In the genomic region with DNA sequence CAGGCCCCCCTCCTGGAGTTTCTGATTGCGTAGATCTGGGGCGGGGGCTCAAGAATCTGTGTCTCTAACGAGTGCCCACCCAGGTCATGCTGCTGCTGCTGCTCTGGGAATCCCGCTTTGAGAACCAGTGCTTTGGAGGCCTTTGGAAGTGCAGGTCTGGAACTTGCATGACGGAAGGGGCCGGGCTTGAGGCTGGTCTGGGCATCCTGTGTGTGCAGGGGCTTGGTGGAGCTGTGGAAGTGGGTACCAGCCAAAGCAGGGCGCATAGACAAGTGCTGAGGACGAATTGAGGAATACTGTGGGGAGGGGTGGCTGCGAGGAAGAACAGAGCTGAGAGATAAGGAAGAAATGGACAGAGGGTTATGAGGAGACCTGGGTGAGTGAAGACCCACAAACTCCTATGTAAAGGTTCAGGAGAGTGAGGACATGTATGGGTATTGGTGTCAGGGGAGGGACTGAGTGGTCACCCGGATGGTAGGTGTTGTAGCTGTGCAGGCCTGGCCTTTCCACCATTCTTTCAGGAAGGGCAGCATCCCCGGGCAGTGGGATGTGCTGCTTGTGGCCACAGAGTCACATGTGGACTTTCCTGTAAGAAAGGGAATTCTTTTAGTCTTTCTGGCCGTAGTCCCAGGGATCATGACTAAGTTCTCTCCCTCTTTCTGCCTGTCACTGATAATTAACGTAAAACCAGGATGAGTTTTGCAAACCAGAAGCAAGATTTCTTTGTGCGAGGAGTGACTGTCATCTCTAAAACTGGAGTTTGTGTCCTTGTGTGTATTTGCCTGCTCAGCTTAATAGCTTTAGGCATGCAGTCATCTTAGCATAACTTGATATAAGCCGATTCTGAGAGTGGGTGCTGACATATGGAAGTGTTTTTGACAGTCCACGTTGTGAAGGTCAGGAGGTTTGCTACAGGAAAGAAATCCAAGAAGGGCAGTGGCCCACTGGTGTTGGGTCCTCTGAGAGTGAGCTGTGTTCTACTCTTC, we compare ENCODE assay signal across 9 cellular contexts. TPM values are rescaled to one million over a fixed set of nuclear protein-coding genes. Genes with fewer than 3 reads are reported as not detected.
DNase-seq lines count a peak whose midpoint lies in the region; ATAC-seq, FAIRE-seq and TF ChIP-seq lines count a peak whose summit lies in the region.
"Had no signal": no experiment of that assay in that cellular context is flagged by ENCODE, and none has a peak within 500 bp of the region (broad histone marks: within the 10 kb centered on the region; RNA-seq: fewer than 3 reads in every experiment).

No MANE protein-coding gene starts in this region.

- H3K79me2 ChIP-seq in hepatocyte = peaks cover 62% of the 10 kb centered on the region

- CTCF ChIA-PET in activated CD4-positive, alpha-beta memory T cell treated with anti-CD3 and anti-CD28 coated beads, Interleukin-2, amount 10 ng/mL, durations not matched to agents 7 days and 5 days (lab: Charles Lee) = interaction anchor here (1.4 kb wide), 1 partner anchor 9 kb away, joined by 5 read pairs; no protein-coding TSS in a partner anchor
- CTCF ChIA-PET in HEK293T (lab: Yijun Ruan, JAX) = no interaction called here

- WGBS in body of pancreas, 2 donors = 55 to 64% methylated on average over 15 to 16 of the region's 16 CpGs
- 64% methylated on average over 16 of the region's 16 CpGs for WGBS in hepatocyte (ENCODE audit: low lambda C conversion rate, missing lambda C conversion rate)

- DNase-seq in H54 (ENCODE audit: insufficient read length, low spot score) = peak; percentile 73
- DNase-seq in body of pancreas = peak in 3 of 4 donors; percentile 20 to 39 (median 20)
- DNase-seq in hepatocyte (ENCODE audit: low spot score) = no peak
- DNase-seq in stromal cell of bone marrow (ENCODE audit: low read depth) = peak; percentile 80
- no peak for DNase-seq in posterior vena cava (ENCODE audit: low spot score)
- no peak for DNase-seq in activated CD4-positive, alpha-beta memory T cell treated with anti-CD3 and anti-CD28 coated beads, Interleukin-2, amount 10 ng/mL, durations not matched to agents 7 days and 5 days
- DNase-seq in HEK293T (ENCODE audit: extremely low spot score) = no peak

- POLR2A ChIA-PET in activated CD4-positive, alpha-beta memory T cell treated with anti-CD3 and anti-CD28 coated beads, Interleukin-2, amount 10 ng/mL, durations not matched to agents 7 days and 5 days (lab: Charles Lee) = interaction anchor here (1.5 kb wide), 1 partner anchor 9 kb away, joined by 4 read pairs; no protein-coding TSS in a partner anchor
- POLR2A ChIA-PET in HEK293T (lab: Yijun Ruan, JAX) = interaction anchor here (1.3 kb wide), 1 partner anchor 8 kb away, joined by 4 read pairs; no protein-coding TSS in a partner anchor

- peaks cover 11% of the 10 kb centered on the region for H4K20me1 ChIP-seq in hepatocyte (ENCODE audit: insufficient read depth, poor library complexity, severe bottlenecking)

- peaks cover 1% of the 10 kb centered on the region for H3K27me3 Mint-ChIP-seq in activated CD4-positive, alpha-beta memory T cell treated with anti-CD3 and anti-CD28 coated beads, Interleukin-2, amount 10 ng/mL, durations not matched to agents 7 days and 5 days
- H3K27me3 Mint-ChIP-seq in activated T-helper 17 cell treated with anti-CD3 and anti-CD28 coated beads, Interleukin-2, amount 50 U/mL, for 72 hours = no peaks in the 10 kb centered on the region

- no peak overlapping the region for H3K4me3 Mint-ChIP-seq in activated CD4-positive, alpha-beta memory T cell treated with anti-CD3 and anti-CD28 coated beads, Interleukin-2, amount 10 ng/mL, durations not matched to agents 7 days and 5 days
- H3K4me3 Mint-ChIP-seq in activated T-helper 17 cell treated with anti-CD3 and anti-CD28 coated beads, Interleukin-2, amount 50 U/mL, for 72 hours = no peak overlapping the region

- H3K27me3 ChIP-seq in body of pancreas = no peaks in the 10 kb centered on the region
- no peaks in the 10 kb centered on the region for H3K27me3 ChIP-seq in hepatocyte
- H3K27me3 ChIP-seq: sigmoid colon had no signal

- H3K4me2 ChIP-seq in hepatocyte = peak overlapping the region; percentile 37

- no peaks in the 10 kb centered on the region for H3K9me2 ChIP-seq in hepatocyte (replicated peaks; ENCODE audit: insufficient read depth)

- no peak overlapping the region for H3K27ac Mint-ChIP-seq in activated CD4-positive, alpha-beta memory T cell treated with anti-CD3 and anti-CD28 coated beads, Interleukin-2, amount 10 ng/mL, durations not matched to agents 7 days and 5 days
- no peak overlapping the region for H3K27ac Mint-ChIP-seq in activated T-helper 17 cell treated with anti-CD3 and anti-CD28 coated beads, Interleukin-2, amount 50 U/mL, for 72 hours

- no peak overlapping the region for H2AFZ ChIP-seq in hepatocyte

- no peak overlapping the region for H3K4me3 ChIP-seq in body of pancreas
- no peak overlapping the region for H3K4me3 ChIP-seq in hepatocyte
- H3K4me3 ChIP-seq: sigmoid colon had no signal

- TF ChIP-seq CTCF in body of pancreas (IDR thresholded peaks at IDR 0.05) (no peak), hepatocyte (IDR thresholded peaks at IDR 0.05; ENCODE audit: poor library complexity) (no peak)

- no peaks in the 10 kb centered on the region for H3K9me3 Mint-ChIP-seq in activated CD4-positive, alpha-beta memory T cell treated with anti-CD3 and anti-CD28 coated beads, Interleukin-2, amount 10 ng/mL, durations not matched to agents 7 days and 5 days
- H3K9me3 Mint-ChIP-seq in activated T-helper 17 cell treated with anti-CD3 and anti-CD28 coated beads, Interleukin-2, amount 50 U/mL, for 72 hours = no peaks in the 10 kb centered on the region

- intact Hi-C loops in body of pancreas (cut with DNase I) (no loop called here), posterior vena cava (cut with DNase I) (no loop called here)

- H3K9me3 ChIP-seq in body of pancreas (no peaks in the 10 kb centered on the region), hepatocyte (ENCODE audit: low read depth) (no peaks in the 10 kb centered on the region)
- H3K9me3 ChIP-seq: sigmoid colon had no signal

- H3K27ac ChIP-seq in body of pancreas = peak overlapping the region in 3 of 4 donors; percentile 16 to 68 (median 33)
- H3K27ac ChIP-seq in hepatocyte = peak overlapping the region; percentile 73
- H3K27ac ChIP-seq: sigmoid colon had no signal

- H3K36me3 Mint-ChIP-seq in activated CD4-positive, alpha-beta memory T cell treated with anti-CD3 and anti-CD28 coated beads, Interleukin-2, amount 10 ng/mL, durations not matched to agents 7 days and 5 days (ENCODE audit: low read depth) = no peaks in the 10 kb centered on the region
- H3K36me3 Mint-ChIP-seq in activated T-helper 17 cell treated with anti-CD3 and anti-CD28 coated beads, Interleukin-2, amount 50 U/mL, for 72 hours (ENCODE audit: low read depth) = no peaks in the 10 kb centered on the region

- TF ChIP-seq POLR2A in H54 (IDR thresholded peaks at IDR 0.05; ENCODE audit: low read depth, low read length) (no peak), body of pancreas (IDR thresholded peaks at IDR 0.05) (no peak)

- H3K4me1 Mint-ChIP-seq in activated CD4-positive, alpha-beta memory T cell treated with anti-CD3 and anti-CD28 coated beads, Interleukin-2, amount 10 ng/mL, durations not matched to agents 7 days and 5 days = no peaks in the 10 kb centered on the region
- no peaks in the 10 kb centered on the region for H3K4me1 Mint-ChIP-seq in activated T-helper 17 cell treated with anti-CD3 and anti-CD28 coated beads, Interleukin-2, amount 50 U/mL, for 72 hours

- peaks cover 35% of the 10 kb centered on the region for H3K4me1 ChIP-seq in body of pancreas
- H3K4me1 ChIP-seq in hepatocyte (ENCODE audit: insufficient read depth) = peaks cover 31% of the 10 kb centered on the region

- no peaks in the 10 kb centered on the region for H3K36me3 ChIP-seq in body of pancreas (replicated peaks in 1 of 2; ENCODE audit: insufficient read depth in 1 of 2, low read depth in 2 of 2)
- H3K36me3 ChIP-seq in hepatocyte (replicated peaks; ENCODE audit: insufficient read depth, low read depth) = no peaks in the 10 kb centered on the region
- H3K36me3 ChIP-seq: sigmoid colon had no signal

- peak; percentile 92 for FAIRE-seq in H54 (lab: Jason Lieb, UNC)

- peak; percentile 42 for ATAC-seq in body of pancreas
- no peak for ATAC-seq in activated T-helper 17 cell treated with anti-CD3 and anti-CD28 coated beads, Interleukin-2, amount 50 U/mL, for 72 hours (replicated peaks)

TF ChIP-seq in HEK293T, 16 proteins besides CTCF, POLR2A, EP300 and RAD21:
- TF ChIP-seq HDGF (IDR thresholded peaks at IDR 0.05; ENCODE audit: borderline replicate concordance) (no peak), CTBP1 (IDR thresholded peaks at IDR 0.05; ENCODE audit: borderline replicate concordance) (no peak), L3MBTL2 (conservative IDR thresholded peaks at IDR 0.05) (no peak), TARDBP (IDR thresholded peaks at IDR 0.05) (no peak), SUZ12 (IDR thresholded peaks at IDR 0.05) (no peak)
- TF ChIP-seq, protein P1, sequence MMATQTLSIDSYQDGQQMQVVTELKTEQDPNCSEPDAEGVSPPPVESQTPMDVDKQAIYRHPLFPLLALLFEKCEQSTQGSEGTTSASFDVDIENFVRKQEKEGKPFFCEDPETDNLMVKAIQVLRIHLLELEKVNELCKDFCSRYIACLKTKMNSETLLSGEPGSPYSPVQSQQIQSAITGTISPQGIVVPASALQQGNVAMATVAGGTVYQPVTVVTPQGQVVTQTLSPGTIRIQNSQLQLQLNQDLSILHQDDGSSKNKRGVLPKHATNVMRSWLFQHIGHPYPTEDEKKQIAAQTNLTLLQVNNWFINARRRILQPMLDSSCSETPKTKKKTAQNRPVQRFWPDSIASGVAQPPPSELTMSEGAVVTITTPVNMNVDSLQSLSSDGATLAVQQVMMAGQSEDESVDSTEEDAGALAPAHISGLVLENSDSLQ (IDR thresholded peaks at IDR 0.05) = no peak
TF ChIP-seq in HEK293T: peak in this region for 0.

RNA-seq across cellular contexts. Expression of a gene that starts 43.3 kb away (rescaled TPM):
- total RNA-seq in body of pancreas (10 to 100 TPM; 60.2 to 79.1 TPM), hepatocyte (126 and 131 TPM in 2 replicates), posterior vena cava (10 to 100 TPM; 83.5 to 85.1 TPM)
- 67.2 and 69.9 TPM in 2 replicates for polyA plus RNA-seq in hepatocyte
- total RNA-seq in activated CD4-positive, alpha-beta memory T cell treated with anti-CD3 and anti-CD28 coated beads, Interleukin-2, amount 10 ng/mL, durations not matched to agents 7 days and 5 days = 10 to 100 TPM; 37.2 to 37.9 TPM
- total RNA-seq in activated T-helper 17 cell treated with anti-CD3 and anti-CD28 coated beads, Interleukin-2, amount 50 U/mL, for 72 hours = 10 to 100 TPM; 25.9 to 27.3 TPM

Comparison
In these comparisons a context has a peak if more than half of its experiments do, and no peak if none do; other contexts are left out.
1. DNase-seq: peak in H54 (single experiment), body of pancreas (3 of 4) and stromal cell of bone marrow (single experiment); none in hepatocyte (single experiment), posterior vena cava (single experiment), activated CD4-positive, alpha-beta memory T cell treated with anti-CD3 and anti-CD28 coated beads, Interleukin-2, amount 10 ng/mL, durations not matched to agents 7 days and 5 days (single experiment) and HEK293T (single experiment).